Comparison of ENCODE assay signal across 15 cellular contexts in genomic region chr17:80024206-80024972, GRCh38. TPM values are rescaled to one million over a fixed set of nuclear protein-coding genes. Genes with fewer than 3 reads are reported as not detected.
DNase-seq lines count a peak whose midpoint lies in the region; ATAC-seq, FAIRE-seq and TF ChIP-seq lines count a peak whose summit lies in the region.
"Had no signal": no experiment of that assay in that cellular context is flagged by ENCODE, and none has a peak within 500 bp of the region (broad histone marks: within the 10 kb centered on the region; RNA-seq: fewer than 3 reads in every experiment).

No MANE protein-coding gene starts in this region.

- POLR2A ChIA-PET in endothelial cell of umbilical vein (lab: Charles Lee) = no interaction called here

- H3K9ac ChIP-seq in endothelial cell of umbilical vein (replicated peaks; ENCODE audit: extremely low read depth, insufficient read depth, low read length) = no peak overlapping the region

- BruUV-seq in endothelial cell of umbilical vein (replicated peaks; lab: Mats Ljungman, UMichigan) = no TSS peak

- H3K36me3 Mint-ChIP-seq in natural killer cell treated with Interleukin-12 subunit alpha and Interleukin-12 subunit beta and Interleukin-15 and Interleukin-18, amount 100 ng/mL, for 72 hours = no peaks in the 10 kb centered on the region

- no peaks in the 10 kb centered on the region for H3K27me3 Mint-ChIP-seq in natural killer cell treated with Interleukin-12 subunit alpha and Interleukin-12 subunit beta and Interleukin-15 and Interleukin-18, amount 100 ng/mL, for 72 hours
- H3K27me3 Mint-ChIP-seq: dendritic cell treated with granulocyte-macrophage colony-stimulating factor and Interleukin-4, amounts not matched to agents 40 ng/mL and 50 ng/mL, for 4 days had no signal

- no peak overlapping the region for H3K4me2 ChIP-seq in endothelial cell of umbilical vein (ENCODE audit: insufficient read depth, low read length)

- H3K27me3 ChIP-seq in left ventricle myocardium inferior (ENCODE audit: low read depth) = no peaks in the 10 kb centered on the region
- H3K27me3 ChIP-seq in endothelial cell of umbilical vein (ENCODE audit: control insufficient read depth in 2 of 2, insufficient read depth in 2 of 2, low read length in 2 of 2) = no peaks in the 10 kb centered on the region
- H3K27me3 ChIP-seq: pancreas had no signal

- H3K4me3 ChIP-seq in left ventricle myocardium inferior (peak overlapping the region; percentile 53), endothelial cell of umbilical vein (replicated peaks in 1 of 3; ENCODE audit: insufficient read depth in 1 of 3, low read depth in 1 of 3, low read length in 3 of 3) (no peak overlapping the region)

- H3K79me2 ChIP-seq in endothelial cell of umbilical vein (ENCODE audit: control insufficient read depth, insufficient read depth, low read length) = peaks cover 31% of the 10 kb centered on the region

- H3K9me3 Mint-ChIP-seq in natural killer cell treated with Interleukin-12 subunit alpha and Interleukin-12 subunit beta and Interleukin-15 and Interleukin-18, amount 100 ng/mL, for 72 hours = no peaks in the 10 kb centered on the region
- H3K9me3 Mint-ChIP-seq: dendritic cell treated with granulocyte-macrophage colony-stimulating factor and Interleukin-4, amounts not matched to agents 40 ng/mL and 50 ng/mL, for 4 days had no signal

- no peaks in the 10 kb centered on the region for H3K4me1 Mint-ChIP-seq in natural killer cell treated with Interleukin-12 subunit alpha and Interleukin-12 subunit beta and Interleukin-15 and Interleukin-18, amount 100 ng/mL, for 72 hours (ENCODE audit: low read depth in 2 of 2)

- H3K4me1 ChIP-seq in left ventricle myocardium inferior (peaks cover 24% of the 10 kb centered on the region), endothelial cell of umbilical vein (ENCODE audit: control insufficient read depth, extremely low read depth, insufficient read depth, low read length) (peaks cover 7% of the 10 kb centered on the region)

- no peaks in the 10 kb centered on the region for H4K20me1 ChIP-seq in endothelial cell of umbilical vein (replicated peaks; ENCODE audit: control insufficient read depth, extremely low read depth, insufficient read depth, low read length)

- DNase-seq in left ventricle myocardium inferior = no peak
- no peak for DNase-seq in cardiac septum (ENCODE audit: low spot score)
- DNase-seq in endothelial cell of umbilical vein (ENCODE audit: low read depth, low spot score) = no peak
- DNase-seq in natural killer cell treated with Interleukin-12 subunit alpha and Interleukin-12 subunit beta and Interleukin-15 and Interleukin-18, amount 100 ng/mL, for 72 hours (ENCODE audit: low spot score) = no peak
- no peak for DNase-seq in urothelium cell line (ENCODE audit: low spot score)
- DNase-seq in UCSD-AML1 (lab: John Stamatoyannopoulos, UW; ENCODE audit: unreplicated experiment) = no peak
- no peak for DNase-seq in NCI-H2196 treated with DMSO at 0.1 percent for 48 hours (lab: John Stamatoyannopoulos, UW; ENCODE audit: unreplicated experiment)
- DNase-seq: ACHN; activated CD4-positive, alpha-beta T cell treated with anti-CD3 and anti-CD28 coated beads, Interleukin-2, amount 50 U/mL, for 4 hours; anterior cingulate cortex; MV-4-11; NK-92 treated with Interleukin-12 subunit alpha and Interleukin-12 subunit beta, amount 100 ng/mL, for 24 hours had no signal

- no peak overlapping the region for H3K27ac ChIP-seq in left ventricle myocardium inferior (replicated peaks)
- no peak overlapping the region for H3K27ac ChIP-seq in endothelial cell of umbilical vein (ENCODE audit: insufficient read depth, low read depth, low read length)
- H3K27ac ChIP-seq: pancreas had no signal

- no peak for TF ChIP-seq CTCF in left ventricle myocardium inferior (IDR thresholded peaks at IDR 0.05; ENCODE audit: borderline replicate concordance)
- no peak for TF ChIP-seq CTCF in endothelial cell of umbilical vein (IDR thresholded peaks at IDR 0.05; ENCODE audit: extremely low read depth in 1 of 2, insufficient read depth in 1 of 2, low read depth in 1 of 2, low read length in 2 of 2)

- H3K9me1 ChIP-seq in endothelial cell of umbilical vein (replicated peaks; ENCODE audit: control insufficient read depth, extremely low read depth, insufficient read depth, low read length) = no peaks in the 10 kb centered on the region

- H3K4me3 Mint-ChIP-seq in natural killer cell treated with Interleukin-12 subunit alpha and Interleukin-12 subunit beta and Interleukin-15 and Interleukin-18, amount 100 ng/mL, for 72 hours = no peak overlapping the region
- H3K4me3 Mint-ChIP-seq: dendritic cell treated with granulocyte-macrophage colony-stimulating factor and Interleukin-4, amounts not matched to agents 40 ng/mL and 50 ng/mL, for 4 days had no signal

- peak; percentile 82 for FAIRE-seq in endothelial cell of umbilical vein (lab: Jason Lieb, UNC)
- FAIRE-seq in urothelium cell line (lab: Jason Lieb, UNC) = peak; percentile 100
- FAIRE-seq: pancreas had no signal

- H3K27ac Mint-ChIP-seq in natural killer cell treated with Interleukin-12 subunit alpha and Interleukin-12 subunit beta and Interleukin-15 and Interleukin-18, amount 100 ng/mL, for 72 hours = no peak overlapping the region
- H3K27ac Mint-ChIP-seq: dendritic cell treated with granulocyte-macrophage colony-stimulating factor and Interleukin-4, amounts not matched to agents 40 ng/mL and 50 ng/mL, for 4 days had no signal

- H3K9me3 ChIP-seq in left ventricle myocardium inferior (replicated peaks) (no peaks in the 10 kb centered on the region), endothelial cell of umbilical vein (replicated peaks; ENCODE audit: control insufficient read depth, insufficient read depth, low read length) (no peaks in the 10 kb centered on the region)
- H3K9me3 ChIP-seq: pancreas had no signal

- no peaks in the 10 kb centered on the region for H3K36me3 ChIP-seq in left ventricle myocardium inferior
- no peaks in the 10 kb centered on the region for H3K36me3 ChIP-seq in endothelial cell of umbilical vein (ENCODE audit: control insufficient read depth in 2 of 2, extremely low read depth in 1 of 2, insufficient read depth in 2 of 2, low read length in 2 of 2)
- H3K36me3 ChIP-seq: pancreas had no signal

- TF ChIP-seq POLR2A in endothelial cell of umbilical vein (IDR thresholded peaks at IDR 0.05; ENCODE audit: low read depth, low read length) = peak; percentile 16

- dilution Hi-C loops in endothelial cell of umbilical vein (cut with MboI; ENCODE audit: extremely low pct_ligation_motif_present, low sequenced_read_pairs) = no loop called here

- peak; percentile 58 to 61 for ATAC-seq in natural killer cell treated with Interleukin-12 subunit alpha and Interleukin-12 subunit beta and Interleukin-15 and Interleukin-18, amount 100 ng/mL, for 72 hours
- ATAC-seq in GM21723 (IDR thresholded peaks at IDR 0.05; ENCODE audit: unreplicated experiment) = no peak

- no peak overlapping the region for H2AFZ ChIP-seq in endothelial cell of umbilical vein (ENCODE audit: low read depth, low read length)

- CTCF ChIA-PET in endothelial cell of umbilical vein (lab: Charles Lee) = interaction anchor here (1.7 to 5.1 kb wide), 2 partner anchors 16 kb away, joined by 6 to 23 read pairs; no protein-coding TSS in a partner anchor

- intact Hi-C loops in left ventricle myocardium inferior (cut with micrococcal nuclease) (no loop called here), cardiac septum (cut with DNase I) (no loop called here), endothelial cell of umbilical vein (cut with micrococcal nuclease) (no loop called here)

TF ChIP-seq in endothelial cell of umbilical vein, 7 proteins besides CTCF, POLR2A, EP300 and RAD21:
- TF ChIP-seq EZH2 (IDR thresholded peaks at IDR 0.05; ENCODE audit: borderline replicate concordance, low read depth, low read length, severe bottlenecking) (no peak), JUN (IDR thresholded peaks at IDR 0.05; ENCODE audit: borderline replicate concordance, insufficient read depth, insufficient read length, low read depth) (no peak), MAX (IDR thresholded peaks at IDR 0.05; ENCODE audit: insufficient read depth, insufficient read length) (no peak), GATA2 (IDR thresholded peaks at IDR 0.05; ENCODE audit: insufficient read depth, insufficient read length, low read depth, low read length) (no peak), MYC (IDR thresholded peaks at IDR 0.05; ENCODE audit: low read depth, low read length) (no peak), FOS (IDR thresholded peaks at IDR 0.05; ENCODE audit: borderline replicate concordance, insufficient read depth, low read length) (no peak), POLR2AphosphoS5 (IDR thresholded peaks at IDR 0.05; ENCODE audit: insufficient read depth, low read depth, low read length) (no peak)
TF ChIP-seq in endothelial cell of umbilical vein: peak in this region for 0.

RNA-seq across cellular contexts. Expression of gene TBC1D16, which starts 11.3 kb away (rescaled TPM):
- total RNA-seq in left ventricle myocardium inferior (15.9 TPM), cardiac septum (17.1 TPM), endothelial cell of umbilical vein (48.6 and 50.9 TPM in 2 replicates)
- 11.8 and 12.9 TPM in 2 replicates for polyA plus RNA-seq in endothelial cell of umbilical vein
- polyA plus RNA-seq in endothelial cell of umbilical vein (2011; cell fraction: cytosol; rRNA removed) = 17.0 and 18.8 TPM in 2 replicates
- polyA plus RNA-seq in endothelial cell of umbilical vein (2011; cell fraction: nucleus; rRNA removed) = 27.8 and 33.2 TPM in 2 replicates
- 42.3 and 56.7 TPM in 2 replicates for polyA plus RNA-seq in endothelial cell of umbilical vein (2012)
- 39.8 and 45.3 TPM in 2 replicates for polyA minus RNA-seq in endothelial cell of umbilical vein
- polyA minus RNA-seq in endothelial cell of umbilical vein (2011; cell fraction: cytosol; rRNA and poly(A)+ RNA removed) = 3.7 TPM
- 20.3 and 27.9 TPM in 2 replicates for polyA minus RNA-seq in endothelial cell of umbilical vein (2011; cell fraction: nucleus; rRNA and poly(A)+ RNA removed)
- 1 to 10 TPM; 1.1 to 3.2 TPM for total RNA-seq in natural killer cell treated with Interleukin-12 subunit alpha and Interleukin-12 subunit beta and Interleukin-15 and Interleukin-18, amount 100 ng/mL, for 72 hours

RNA-seq across cellular contexts. Expression of gene CCDC40, which starts 12.1 kb away (rescaled TPM):
- 7.7 TPM for total RNA-seq in left ventricle myocardium inferior
- total RNA-seq in cardiac septum = 9.0 TPM
- 4.1 and 5.5 TPM in 2 replicates for total RNA-seq in endothelial cell of umbilical vein
- polyA plus RNA-seq in endothelial cell of umbilical vein = 1.1 and 1.4 TPM in 2 replicates
- 1.0 and 1.2 TPM in 2 replicates for polyA plus RNA-seq in endothelial cell of umbilical vein (2011; cell fraction: cytosol; rRNA removed)
- 8.6 and 9.7 TPM in 2 replicates for polyA plus RNA-seq in endothelial cell of umbilical vein (2011; cell fraction: nucleus; rRNA removed)
- 2.0 and 2.3 TPM in 2 replicates for polyA plus RNA-seq in endothelial cell of umbilical vein (2012)
- polyA minus RNA-seq in endothelial cell of umbilical vein = 0.42 and 2.1 TPM in 2 replicates
- 1.3 TPM for polyA minus RNA-seq in endothelial cell of umbilical vein (2011; cell fraction: cytosol; rRNA and poly(A)+ RNA removed)
- 2.7 and 4.1 TPM in 2 replicates for polyA minus RNA-seq in endothelial cell of umbilical vein (2011; cell fraction: nucleus; rRNA and poly(A)+ RNA removed)
- under 1 TPM in 1 of 2 donors, not detected in 1; 0.56 TPM for total RNA-seq in natural killer cell treated with Interleukin-12 subunit alpha and Interleukin-12 subunit beta and Interleukin-15 and Interleukin-18, amount 100 ng/mL, for 72 hours
